In genomic region chr1:205297551-205298177, GRCh38 we compare ENCODE assay signal across 13 cellular contexts. TPM values are rescaled to one million over a fixed set of nuclear protein-coding genes. Genes with fewer than 3 reads are reported as not detected.
DNase-seq lines count a peak whose midpoint lies in the region; ATAC-seq, FAIRE-seq and TF ChIP-seq lines count a peak whose summit lies in the region.
"Not testable (repeated sequence)": the region's sequence is repeated elsewhere in the genome, so short reads cannot be mapped to it uniquely, and the experiment has no call there.
"Had no signal": no experiment of that assay in that cellular context is flagged by ENCODE, and none has a peak within 500 bp of the region (broad histone marks: within the 10 kb centered on the region; RNA-seq: fewer than 3 reads in every experiment).

No MANE protein-coding gene starts in this region.

- not testable (repeated sequence) for TF ChIP-seq CTCF in CD8-positive, alpha-beta T cell (IDR thresholded peaks at IDR 0.05); SK-N-SH (IDR thresholded peaks at IDR 0.05); brain (conservative IDR thresholded peaks at IDR 0.05); epithelial cell of esophagus (IDR thresholded peaks at IDR 0.05; ENCODE audit: insufficient read depth, low read depth, low read length, missing control alignments); HepG2 (CRISPR knock-in tag; IDR thresholded peaks at IDR 0.05); neural crest cell (conservative IDR thresholded peaks at IDR 0.05)

- peak overlapping the region; percentile 27 for H3K27ac Mint-ChIP-seq in CD8-positive, alpha-beta T cell
- peak overlapping the region in 3 of 5 experiments; percentile 26 to 97 (median 93) for H3K27ac Mint-ChIP-seq in brain
- H3K27ac Mint-ChIP-seq in neural crest cell (ENCODE audit: unreplicated experiment) = not testable (repeated sequence)

- DNase-seq in CD8-positive, alpha-beta T cell; SK-N-SH; HepG2 (ENCODE audit: low spot score); neural crest cell (ENCODE audit: low read depth, low spot score): not testable (repeated sequence)
- DNase-seq in epithelial cell of esophagus (ENCODE audit: low read depth) = peak; percentile 30

- not testable (repeated sequence) for H3K9me3 Mint-ChIP-seq in CD8-positive, alpha-beta T cell; brain; neural crest cell

- H3K27ac ChIP-seq in CD8-positive, alpha-beta T cell (ENCODE audit: low read depth, low read length); HepG2 (ENCODE audit: extremely low read length, insufficient read depth, low read length): not testable (repeated sequence)
- H3K27ac ChIP-seq in HUES64 (ENCODE audit: low read depth, low read length) (peak overlapping the region; percentile 81), SK-N-SH (ENCODE audit: low read depth in 2 of 2, low read length in 1 of 2) (peak overlapping the region; percentile 54 to 97; a peak in 3 of 4 replicates), thymus (ENCODE audit: low read depth) (peak overlapping the region; percentile 33)

- not testable (repeated sequence) for H2AFZ ChIP-seq in SK-N-SH (ENCODE audit: low read depth); HepG2 (ENCODE audit: low read length)

- TF ChIP-seq POLR2A in HepG2 (IDR thresholded peaks at IDR 0.05; ENCODE audit: insufficient read depth in 1 of 2, low read depth in 2 of 2, low read length in 2 of 2) = not testable (repeated sequence)

- not testable (repeated sequence) for H3K27me3 ChIP-seq in CD8-positive, alpha-beta T cell (ENCODE audit: insufficient read depth, low read length); HUES64 (ENCODE audit: insufficient read depth, low read length); SK-N-SH (ENCODE audit: insufficient read depth); HepG2 (ENCODE audit: control insufficient read depth in 1 of 2, insufficient read depth in 2 of 2, low read length in 2 of 2); thymus (ENCODE audit: control insufficient read depth, insufficient read depth)

- in situ Hi-C loops in HepG2 (cut with HindIII; ENCODE audit: extremely low pct_ligation_motif_present, low pct_unique_long_range_greater_than_20kb) = not testable (repeated sequence)

- H3F3A ChIP-seq in SK-N-SH (replicated peaks; ENCODE audit: insufficient read depth) = peaks cover 55% of the 10 kb centered on the region

- peaks cover 73% of the 10 kb centered on the region for H3K4me1 Mint-ChIP-seq in CD8-positive, alpha-beta T cell (ENCODE audit: low read depth)
- H3K4me1 Mint-ChIP-seq in brain (peaks cover 76% of the 10 kb centered on the region), neural crest cell (peaks cover 88% of the 10 kb centered on the region)

- WGBS in HUES64 = 93% methylated on average over 5 of the region's 5 CpGs
- 84% methylated on average over 5 of the region's 5 CpGs for WGBS in SK-N-SH (ENCODE audit: low lambda C conversion rate)
- 73% methylated on average over 5 of the region's 5 CpGs for WGBS in HepG2 (ENCODE audit: low lambda C conversion rate)
- 97% methylated on average over 5 of the region's 5 CpGs for WGBS in thymus

- CTCF ChIA-PET in CD8-positive, alpha-beta T cell (lab: Charles Lee) = interaction anchor here (0.7 to 12.7 kb wide), 4 partner anchors 21 to 186 kb away, joined by 3 to 83 read pairs (median 12); no protein-coding TSS in a partner anchor
- CTCF ChIA-PET in SK-N-SH (lab: Yijun Ruan, JAX) = interaction anchor here (1.3 to 46.8 kb wide), 4 partner anchors 26 to 37 kb away, joined by 4 to 1368 read pairs (median 5); no protein-coding TSS in a partner anchor
- CTCF ChIA-PET in HepG2 (lab: Yijun Ruan, JAX; ENCODE audit: low intra/inter-chr PET ratio, low total read pairs) = not testable (repeated sequence)

- TF ChIP-seq RAD21 in SK-N-SH (IDR thresholded peaks at IDR 0.05; ENCODE audit: low read length); HepG2 (CRISPR knock-in tag; IDR thresholded peaks at IDR 0.05): not testable (repeated sequence)

- not testable (repeated sequence) for BruUV-seq in HepG2 (replicated peaks; lab: Mats Ljungman, UMichigan)

- peaks cover 15% of the 10 kb centered on the region for H3K36me3 ChIP-seq in CD8-positive, alpha-beta T cell (ENCODE audit: insufficient read depth, low read length)
- H3K36me3 ChIP-seq in HUES64 (ENCODE audit: insufficient read depth, low read length); SK-N-SH (replicated peaks in 1 of 2; ENCODE audit: control insufficient read depth in 1 of 2, insufficient read depth in 2 of 2, low read length in 1 of 2); HepG2 (replicated peaks in 1 of 2; ENCODE audit: control insufficient read depth in 1 of 2, insufficient read depth in 2 of 2, low read length in 2 of 2); thymus (ENCODE audit: control insufficient read depth, insufficient read depth): not testable (repeated sequence)

- peaks cover 59% of the 10 kb centered on the region for H3K4me1 ChIP-seq in CD8-positive, alpha-beta T cell (ENCODE audit: insufficient read depth, low read length)
- H3K4me1 ChIP-seq in HUES64 (ENCODE audit: insufficient read depth, low read length) (peaks cover 69% of the 10 kb centered on the region), SK-N-SH (ENCODE audit: control insufficient read depth in 1 of 2, insufficient read depth in 2 of 2, low read depth in 1 of 2, low read length in 1 of 2) (peaks cover 4 to 63% of the 10 kb centered on the region in 2 experiments; a peak in 3 of 4 replicates), HepG2 (ENCODE audit: insufficient read depth, low read length) (peaks cover 89% of the 10 kb centered on the region)
- not testable (repeated sequence) for H3K4me1 ChIP-seq in thymus (ENCODE audit: control insufficient read depth, insufficient read depth, low read length)

- not testable (repeated sequence) for ATAC-seq in CD8-positive, alpha-beta T cell; HepG2

- not testable (repeated sequence) for FAIRE-seq in HepG2 (lab: Jason Lieb, UNC)

- not testable (repeated sequence) for H3K9me2 ChIP-seq in SK-N-SH

- not testable (repeated sequence) for H3K4me3 Mint-ChIP-seq in CD8-positive, alpha-beta T cell; brain
- H3K4me3 Mint-ChIP-seq in neural crest cell = peak overlapping the region; percentile 65

- intact Hi-C loops in CD8-positive, alpha-beta T cell (cut with DNase I, micrococcal nuclease) = loop anchor here (2.0 kb wide), 2 partner anchors 13 to 25 kb away; no protein-coding TSS in a partner anchor
- intact Hi-C loops in HepG2 (cut with micrococcal nuclease; ENCODE audit: unreplicated experiment) = not testable (repeated sequence)

- H3K4me2 ChIP-seq in SK-N-SH (peak overlapping the region; percentile 57), HepG2 (ENCODE audit: low read depth, low read length) (peak overlapping the region; percentile 21; the same call in 1 of the 2 replicates)

- not testable (repeated sequence) for H3K9me3 ChIP-seq in CD8-positive, alpha-beta T cell (ENCODE audit: low read length); HUES64 (ENCODE audit: insufficient read depth, low read depth, low read length); SK-N-SH; HepG2 (ENCODE audit: low read length); thymus (ENCODE audit: control insufficient read depth)

- TF ChIP-seq EP300 in SK-N-SH (IDR thresholded peaks at IDR 0.05; ENCODE audit: borderline replicate concordance in 1 of 2, low read depth in 1 of 2, low read length in 1 of 2); HepG2 (IDR thresholded peaks at IDR 0.05; ENCODE audit: low read depth in 2 of 2, low read length in 2 of 2); HepG2 (CRISPR knock-in tag; IDR thresholded peaks at IDR 0.05; ENCODE audit: borderline replicate concordance): not testable (repeated sequence)

- H3K79me2 ChIP-seq in SK-N-SH (ENCODE audit: insufficient read depth); HepG2 (ENCODE audit: insufficient read depth, low read length): not testable (repeated sequence)

- H3K9ac ChIP-seq in HUES64 (ENCODE audit: low read depth, low read length) (peak overlapping the region; percentile 17; the same call in 1 of the 2 replicates), SK-N-SH (peak overlapping the region; percentile 68)
- not testable (repeated sequence) for H3K9ac ChIP-seq in HepG2 (ENCODE audit: insufficient read depth, low read depth, low read length)

- not testable (repeated sequence) for H4K20me1 ChIP-seq in SK-N-SH (ENCODE audit: insufficient read depth); HepG2 (ENCODE audit: insufficient read depth, low read length)

- not testable (repeated sequence) for H3K27me3 Mint-ChIP-seq in CD8-positive, alpha-beta T cell (ENCODE audit: low read depth); brain; neural crest cell (ENCODE audit: low read depth)

- H3K36me3 Mint-ChIP-seq in CD8-positive, alpha-beta T cell = peaks cover 19% of the 10 kb centered on the region
- H3K36me3 Mint-ChIP-seq in brain; neural crest cell (ENCODE audit: low read depth): not testable (repeated sequence)

- not testable (repeated sequence) for H3K4me3 ChIP-seq in CD8-positive, alpha-beta T cell (ENCODE audit: low read depth, low read length); HUES64 (ENCODE audit: low read length); SK-N-SH (ENCODE audit: low read depth in 2 of 2, low read length in 1 of 2); epithelial cell of esophagus (ENCODE audit: low read length); HepG2 (replicated peaks in 1 of 3; ENCODE audit: insufficient read depth in 1 of 3, low read depth in 2 of 3, low read length in 3 of 3); thymus (ENCODE audit: low read length)

- POLR2A ChIA-PET in CD8-positive, alpha-beta T cell (lab: Charles Lee) = interaction anchor here (1.6 to 3.2 kb wide), 3 partner anchors 13 to 27 kb away, joined by 3 to 16 read pairs (median 6); no protein-coding TSS in a partner anchor
- POLR2A ChIA-PET in SK-N-SH (lab: Yijun Ruan, JAX) = not testable (repeated sequence)
- POLR2A ChIA-PET in HepG2 (lab: Yijun Ruan, JAX) = interaction anchor here (1.1 to 2.7 kb wide), 4 partner anchors 13 to 24 kb away, joined by 3 to 22 read pairs (median 6); no protein-coding TSS in a partner anchor

RNA-seq across cellular contexts. Expression of gene NUAK2, which starts 23.9 kb away (rescaled TPM):
- total RNA-seq in CD8-positive, alpha-beta T cell = 10 to 100 TPM; 17.1 to 18.3 TPM
- polyA plus RNA-seq in HUES64 (2013, experiment 1 of 2) = 7.7 TPM
- polyA plus RNA-seq in HUES64 (2013, experiment 2 of 2) = 8.7 TPM
- 6.8 and 11.1 TPM in 2 replicates for polyA plus RNA-seq in SK-N-SH (2012; rRNA removed)
- polyA plus RNA-seq in SK-N-SH (2012; cell fraction: cytosol; rRNA removed) = 4.4 and 6.4 TPM in 2 replicates
- 13.2 and 14.3 TPM in 2 replicates for polyA plus RNA-seq in SK-N-SH (2012; cell fraction: nucleus; rRNA removed)
- polyA plus RNA-seq in brain (ENCODE audit: insufficient read depth, low read depth, low replicate concordance) = 14.4 TPM
- 1.1 and 1.2 TPM in 2 replicates for total RNA-seq in HepG2 (2016; rRNA removed; fragmentation: Illumina TruSeq; extraction: Trizol)
- 0.10 and 0.18 TPM in 2 replicates for total RNA-seq in HepG2 (2016; cell fraction: cytosol; rRNA removed; fragmentation: Illumina TruSeq; extraction: Trizol; ENCODE audit: low read depth)
- 0.79 and 1.1 TPM in 2 replicates for total RNA-seq in HepG2 (2016; cell fraction: insoluble cytoplasmic fraction; rRNA removed; fragmentation: Illumina TruSeq; extraction: Trizol)
- 0.65 and 0.71 TPM in 2 replicates for total RNA-seq in HepG2 (2016; cell fraction: membrane; rRNA removed; fragmentation: Illumina TruSeq; extraction: Trizol)
- 1.5 and 1.6 TPM in 2 replicates for total RNA-seq in HepG2 (2016; cell fraction: nucleus; rRNA removed; fragmentation: Illumina TruSeq; extraction: Trizol)
- 0.68 and 0.75 TPM in 2 replicates for polyA plus RNA-seq in HepG2 (2011; rRNA removed)
- 0.47 and 0.54 TPM in 2 replicates for polyA plus RNA-seq in HepG2 (2011; cell fraction: cytosol; rRNA removed)
- 1.2 TPM in 2 replicates for polyA plus RNA-seq in HepG2 (2011; cell fraction: nucleus; rRNA removed)
- 0.35 and 0.38 TPM in 2 replicates for polyA plus RNA-seq in HepG2 (2012)
- 0.17 and 0.19 TPM in 2 replicates for polyA plus RNA-seq in HepG2 (2016; cell fraction: cytosol; fragmentation: Illumina TruSeq; extraction: Trizol; ENCODE audit: low read depth)
- polyA plus RNA-seq in HepG2 (2016; cell fraction: insoluble cytoplasmic fraction; fragmentation: Illumina TruSeq; extraction: Trizol; ENCODE audit: low read depth) = 0.99 and 1.4 TPM in 2 replicates
- 0.41 and 0.78 TPM in 2 replicates for polyA plus RNA-seq in HepG2 (2016; cell fraction: membrane; fragmentation: Illumina TruSeq; extraction: Trizol; ENCODE audit: low read depth)
- 2.5 and 3.1 TPM in 2 replicates for polyA plus RNA-seq in HepG2 (2016; cell fraction: nucleus; fragmentation: Illumina TruSeq; extraction: Trizol; ENCODE audit: insufficient read depth, low read depth)
- 1.7 and 4.8 TPM in 2 replicates for polyA minus RNA-seq in HepG2 (2011; rRNA and poly(A)+ RNA removed; ENCODE audit: low replicate concordance)
- 0.89 and 1.3 TPM in 2 replicates for polyA minus RNA-seq in HepG2 (2011; cell fraction: cytosol; rRNA and poly(A)+ RNA removed)
- 1.2 and 1.7 TPM in 2 replicates for polyA minus RNA-seq in HepG2 (2011; cell fraction: nucleus; rRNA and poly(A)+ RNA removed)
- total RNA-seq in neural crest cell = 14.7 and 15.4 TPM in 2 replicates
- 4.0 TPM for polyA plus RNA-seq in thymus

RNA-seq across cellular contexts. Expression of gene KLHDC8A, which starts 59.1 kb away (rescaled TPM):
- total RNA-seq in CD8-positive, alpha-beta T cell = not detected
- polyA plus RNA-seq in HUES64 (2013, experiment 1 of 2) = 2.1 TPM
- polyA plus RNA-seq in HUES64 (2013, experiment 2 of 2) = 4.4 TPM
- polyA plus RNA-seq in SK-N-SH (2012; rRNA removed) (0.02 and 0.03 TPM in 2 replicates), brain (ENCODE audit: insufficient read depth, low read depth, low replicate concordance) (11.4 TPM), HepG2 (2011; rRNA removed) (not detected in 2 replicates), thymus (0.50 TPM)
- 0.01 and 0.09 TPM in 2 replicates for polyA plus RNA-seq in SK-N-SH (2012; cell fraction: cytosol; rRNA removed)
- polyA plus RNA-seq in SK-N-SH (2012; cell fraction: nucleus; rRNA removed) = 0.07 TPM in 1 of 2 replicates, not detected in the other
- total RNA-seq in HepG2 (2016; rRNA removed; fragmentation: Illumina TruSeq; extraction: Trizol) (not detected in 2 replicates), neural crest cell (46.6 and 46.7 TPM in 2 replicates)
- not detected in 2 replicates for total RNA-seq in HepG2 (2016; cell fraction: cytosol; rRNA removed; fragmentation: Illumina TruSeq; extraction: Trizol; ENCODE audit: low read depth)
- not detected in 2 replicates for total RNA-seq in HepG2 (2016; cell fraction: insoluble cytoplasmic fraction; rRNA removed; fragmentation: Illumina TruSeq; extraction: Trizol)
- total RNA-seq in HepG2 (2016; cell fraction: membrane; rRNA removed; fragmentation: Illumina TruSeq; extraction: Trizol) = not detected in 2 replicates
- total RNA-seq in HepG2 (2016; cell fraction: nucleus; rRNA removed; fragmentation: Illumina TruSeq; extraction: Trizol) = not detected in 2 replicates
- polyA plus RNA-seq in HepG2 (2011; cell fraction: cytosol; rRNA removed) = not detected in 2 replicates
- not detected in 2 replicates for polyA plus RNA-seq in HepG2 (2011; cell fraction: nucleus; rRNA removed)
- polyA plus RNA-seq in HepG2 (2012) = not detected in 2 replicates
- not detected in 2 replicates for polyA plus RNA-seq in HepG2 (2016; cell fraction: cytosol; fragmentation: Illumina TruSeq; extraction: Trizol; ENCODE audit: low read depth)
- not detected in 2 replicates for polyA plus RNA-seq in HepG2 (2016; cell fraction: insoluble cytoplasmic fraction; fragmentation: Illumina TruSeq; extraction: Trizol; ENCODE audit: low read depth)
- not detected in 2 replicates for polyA plus RNA-seq in HepG2 (2016; cell fraction: membrane; fragmentation: Illumina TruSeq; extraction: Trizol; ENCODE audit: low read depth)
- not detected in 2 replicates for polyA plus RNA-seq in HepG2 (2016; cell fraction: nucleus; fragmentation: Illumina TruSeq; extraction: Trizol; ENCODE audit: insufficient read depth, low read depth)
- 0.77 TPM in 1 of 2 replicates, not detected in the other for polyA minus RNA-seq in HepG2 (2011; rRNA and poly(A)+ RNA removed; ENCODE audit: low replicate concordance)
- not detected in 2 replicates for polyA minus RNA-seq in HepG2 (2011; cell fraction: cytosol; rRNA and poly(A)+ RNA removed)
- polyA minus RNA-seq in HepG2 (2011; cell fraction: nucleus; rRNA and poly(A)+ RNA removed) = not detected in 2 replicates
- total RNA-seq: activated CD4-positive, alpha-beta memory T cell treated with anti-CD3 and anti-CD28 coated beads, Interleukin-2, amount 10 ng/mL, durations not matched to agents 7 days and 5 days; activated naive CD4-positive, alpha-beta T cell treated with anti-CD3 and anti-CD28 coated beads, Interleukin-2, amount 50 U/mL, for 72 hours; activated T-helper 2 cell treated with anti-CD3 and anti-CD28 coated beads, Interferon-gamma antibody, Interleukin-2, Interleukin-4, amounts not matched to agents 10 μg/mL and 5 μg/mL and 100 μg/mL, durations not matched to agents 14 hours and 24 hours and 36 hours; ascending aorta; myocyte had no signal
